ENCODE assay signal across 8 cellular contexts in the genomic region with DNA sequence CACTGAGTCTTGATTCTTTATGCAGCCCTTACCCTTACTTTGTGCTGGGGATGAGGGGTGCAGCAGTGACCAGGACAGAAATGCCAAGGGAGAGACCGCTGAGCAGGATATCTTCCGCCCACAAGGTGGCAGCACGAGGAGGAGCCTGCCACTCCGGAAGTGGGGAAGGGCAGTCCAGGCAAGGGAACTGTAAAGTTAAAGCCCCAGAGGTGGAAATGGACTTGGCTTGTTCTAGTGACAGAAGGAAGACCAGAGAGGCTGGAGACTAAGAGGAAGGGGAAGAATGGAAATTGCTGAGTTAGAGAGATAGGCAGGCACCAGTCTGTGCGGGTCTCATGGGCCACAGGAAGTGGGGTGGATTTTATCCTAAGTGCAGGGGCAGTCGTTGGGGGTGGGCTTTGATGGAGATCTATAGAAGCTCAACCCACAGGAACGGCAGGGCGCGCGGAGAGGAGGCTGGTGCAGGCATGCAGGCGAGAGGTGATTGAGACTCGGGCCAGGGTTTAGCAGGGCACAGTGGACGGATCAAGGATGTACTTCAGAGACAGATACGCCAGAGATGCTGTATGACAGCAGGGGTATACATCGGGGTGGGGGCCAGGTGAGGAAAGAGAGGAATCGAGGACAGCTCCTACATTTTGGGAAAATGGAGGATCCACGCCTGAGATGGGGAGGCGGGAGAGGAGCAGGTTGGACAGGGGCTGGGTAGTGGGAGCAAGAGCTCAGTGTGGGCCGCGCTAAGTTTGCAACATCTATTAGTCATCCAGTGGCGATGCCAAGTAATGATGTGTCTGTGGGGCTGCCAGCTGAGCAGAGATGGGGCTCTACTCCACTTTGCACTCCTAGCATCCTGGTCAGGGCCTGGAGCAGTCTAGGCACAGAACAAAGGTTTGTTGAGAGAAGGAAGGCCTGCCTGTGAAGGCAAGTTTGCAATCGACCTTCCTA. TPM values are rescaled to one million over a fixed set of nuclear protein-coding genes. Genes with fewer than 3 reads are reported as not detected.
DNase-seq lines count a peak whose midpoint lies in the region; ATAC-seq and TF ChIP-seq lines count a peak whose summit lies in the region.

No MANE protein-coding gene starts in this region.

- H3K27ac ChIP-seq in right lobe of liver: peak overlapping the region in 1 of 3 donors; percentile 40

- no peaks in the 10 kb centered on the region for H3K27me3 ChIP-seq in right lobe of liver

- intact Hi-C loops in right lobe of liver (cut with DNase I): loop anchor here in 1 of 2 donors (5.0 kb wide), 1 partner anchor 49 kb away; no protein-coding TSS in a partner anchor

- 43% methylated on average over 21 of the region's 22 CpGs for WGBS in right lobe of liver (ENCODE audit: insufficient coverage, low coverage, low lambda C conversion rate, missing lambda C conversion rate)

- DNase-seq in COLO668 (lab: John Stamatoyannopoulos, UW; ENCODE audit: unreplicated experiment) (peak; percentile 72), NCI-H69 (lab: John Stamatoyannopoulos, UW) (peak; percentile 85), dermis blood vessel endothelial cell (peak; percentile 83), right lobe of liver (peak; percentile 83 to 85 (median 85))
- peak; percentile 63 to 70 for DNase-seq in activated CD4-positive, alpha-beta T cell treated with anti-CD3 and anti-CD28 coated beads for 4 hours
- DNase-seq in stimulated activated CD8-positive, alpha-beta memory T cell treated with anti-CD3 and anti-CD28 coated beads, Interleukin-4, amount 100 ng/mL, for 24 hours (ENCODE audit: low read depth): peak; percentile 62

- H3K36me3 ChIP-seq in right lobe of liver: no peaks in the 10 kb centered on the region

- peak; percentile 78 to 88 (median 82) for TF ChIP-seq CTCF in right lobe of liver (IDR thresholded peaks at IDR 0.05)

- no peaks in the 10 kb centered on the region for H3K9me3 ChIP-seq in right lobe of liver

- no peak overlapping the region for H3K4me3 ChIP-seq in right lobe of liver

- no peak for TF ChIP-seq POLR2A in right lobe of liver (IDR thresholded peaks at IDR 0.05)

- ATAC-seq in HG02678 (IDR thresholded peaks at IDR 0.05; ENCODE audit: unreplicated experiment) (peak; percentile 38), right lobe of liver (peak; percentile 64 to 69 (median 66)), GM19452 (IDR thresholded peaks at IDR 0.05; ENCODE audit: unreplicated experiment) (no peak)

- H3K4me1 ChIP-seq in right lobe of liver: peaks cover 0 to 40% (median 8%) of the 10 kb centered on the region in 4 donors

RNA-seq across cellular contexts. Expression of a gene that starts 3.3 kb away (rescaled TPM):
- total RNA-seq in dermis blood vessel endothelial cell (40.0 and 56.8 TPM in 2 replicates), right lobe of liver (10 to 100 TPM; 24.5 to 43.9 (median 28.5) TPM)

RNA-seq across cellular contexts. Expression of a gene that starts 26.1 kb away (rescaled TPM):
- total RNA-seq in dermis blood vessel endothelial cell (29.1 and 32.3 TPM in 2 replicates), right lobe of liver (10 to 100 TPM in 4 of 6 experiments, 1 to 10 TPM in 2; 7.7 to 14.1 (median 10.4) TPM)

RNA-seq across cellular contexts. Expression of a gene that starts 40.3 kb away (rescaled TPM):
- 15.6 and 19.7 TPM in 2 replicates for total RNA-seq in dermis blood vessel endothelial cell
- 10 to 100 TPM; 10.9 to 17.9 (median 14.5) TPM for total RNA-seq in right lobe of liver
